13 cellular contexts compared by ENCODE assay signal in the genomic region with DNA sequence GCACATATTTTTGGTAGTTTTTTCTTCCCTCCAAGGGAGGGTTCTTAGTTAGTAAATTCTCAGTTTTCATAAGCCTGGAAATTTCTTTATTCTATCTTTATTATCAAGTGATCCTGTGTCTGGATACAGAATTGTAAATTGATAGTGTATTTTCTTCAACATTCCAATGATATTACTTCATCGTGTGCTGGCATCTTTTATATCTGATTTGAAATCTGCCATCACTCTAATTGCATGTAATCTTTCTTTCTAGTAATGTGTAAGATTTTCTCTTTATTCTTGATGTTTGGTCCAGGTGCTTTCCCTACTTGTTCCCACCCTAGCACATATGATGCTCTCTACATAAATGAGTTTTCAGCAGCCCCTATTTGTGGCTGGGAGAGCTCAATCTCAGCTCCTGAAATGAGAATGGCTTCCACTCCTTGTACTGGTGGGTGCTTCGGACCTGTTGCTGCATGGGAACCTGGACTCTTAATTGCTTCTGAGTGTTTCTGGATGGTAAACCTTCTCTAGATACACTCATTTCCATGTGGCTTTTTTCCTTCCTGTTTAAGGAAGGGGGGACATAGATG.
"Had no signal": no experiment of that assay in that cellular context is flagged by ENCODE, and none has a peak within 500 bp of the region (broad histone marks: within the 10 kb centered on the region; RNA-seq: fewer than 3 reads in every experiment).

No MANE protein-coding gene starts in this region.

- H3K9me3 ChIP-seq: neutrophil, testis, tibial artery had no signal

- H2AFZ ChIP-seq: parathyroid adenoma had no signal

- H3K36me3 ChIP-seq: neutrophil, tibial artery had no signal

- H3K9ac ChIP-seq: parathyroid adenoma had no signal

- DNase-seq: cortex of kidney; effector memory CD8-positive, alpha-beta T cell; erythroblast; naive B cell; stimulated activated CD4-positive, alpha-beta T cell treated with anti-CD3 and anti-CD28 coated beads, Interleukin-2, amount 100 ng/mL, for 24 hours; stimulated activated CD4-positive, alpha-beta T cell treated with anti-CD3 and anti-CD28 coated beads, Interleukin-4, amount 100 ng/mL, for 24 hours; stimulated activated naive CD8-positive, alpha-beta T cell treated with anti-CD3 and anti-CD28 coated beads, Interleukin-15, Interleukin-2, amounts not matched to agents 100 U/mL and 50 U/mL, for 24 hours; substantia nigra; testis; tibial artery had no signal

- H3K27me3 ChIP-seq: neutrophil, testis, tibial artery had no signal

- H3K79me2 ChIP-seq: parathyroid adenoma had no signal

- H3K4me3 ChIP-seq: lung, testis, tibial artery had no signal

- H3K4me1 ChIP-seq: parathyroid adenoma, tibial artery had no signal

- H3K27ac ChIP-seq: neutrophil, parathyroid adenoma, testis, tibial artery had no signal
